ENCODE assay signal across 21 cellular contexts in the genomic region with DNA sequence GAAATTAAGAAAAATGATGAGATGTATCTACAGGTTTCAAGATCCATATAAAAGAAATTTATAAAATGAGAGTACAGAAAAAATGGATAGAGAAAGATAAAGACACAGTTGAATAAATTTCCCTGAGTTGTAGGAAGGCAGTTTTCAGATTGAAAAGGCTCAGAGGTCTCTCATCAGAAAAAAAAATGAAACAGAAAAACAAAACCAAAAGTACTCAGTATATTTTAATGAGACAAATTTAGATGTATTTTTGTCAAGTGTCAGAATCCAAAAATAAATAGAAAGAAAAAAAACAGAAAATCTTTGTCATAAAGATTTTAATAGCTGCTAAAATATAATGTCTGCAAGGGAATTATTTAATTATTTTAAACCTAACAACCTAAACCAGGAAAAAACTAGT.
DNase-seq lines count a peak whose midpoint lies in the region; ATAC-seq, FAIRE-seq and TF ChIP-seq lines count a peak whose summit lies in the region.
"Had no signal": no experiment of that assay in that cellular context is flagged by ENCODE, and none has a peak within 500 bp of the region (broad histone marks: within the 10 kb centered on the region; RNA-seq: fewer than 3 reads in every experiment).

No MANE protein-coding gene starts in this region.

- ATAC-seq in GM18502 (IDR thresholded peaks at IDR 0.05; ENCODE audit: poor library complexity, unreplicated experiment) (peak; percentile 60), GM19395 (IDR thresholded peaks at IDR 0.05; ENCODE audit: unreplicated experiment) (peak; percentile 65), HG02623 (IDR thresholded peaks at IDR 0.05; ENCODE audit: unreplicated experiment) (peak; percentile 64), HG03432 (IDR thresholded peaks at IDR 0.05; ENCODE audit: unreplicated experiment) (peak; percentile 78), GM19467 (IDR thresholded peaks at IDR 0.05; ENCODE audit: unreplicated experiment) (no peak)
- ATAC-seq: body of pancreas, left ventricle myocardium superior had no signal

- no peak overlapping the region for H3K4me3 Mint-ChIP-seq in CD14-positive monocyte
- no peak overlapping the region for H3K4me3 Mint-ChIP-seq in activated CD4-positive, alpha-beta T cell treated with anti-CD3 and anti-CD28 coated beads, Interleukin-2, amount 10 ng/mL, durations not matched to agents 24 days and 14 days
- H3K4me3 Mint-ChIP-seq: CD8-positive, alpha-beta memory T cell had no signal

- H3K27ac Mint-ChIP-seq in CD14-positive monocyte = no peak overlapping the region
- no peak overlapping the region for H3K27ac Mint-ChIP-seq in activated CD4-positive, alpha-beta T cell treated with anti-CD3 and anti-CD28 coated beads, Interleukin-2, amount 10 ng/mL, durations not matched to agents 24 days and 14 days
- H3K27ac Mint-ChIP-seq: CD8-positive, alpha-beta memory T cell had no signal

- H3K4me1 Mint-ChIP-seq in CD14-positive monocyte = no peaks in the 10 kb centered on the region
- H3K4me1 Mint-ChIP-seq in activated CD4-positive, alpha-beta T cell treated with anti-CD3 and anti-CD28 coated beads, Interleukin-2, amount 10 ng/mL, durations not matched to agents 24 days and 14 days = no peaks in the 10 kb centered on the region
- H3K4me1 Mint-ChIP-seq: CD8-positive, alpha-beta memory T cell had no signal

- intact Hi-C loops in CD14-positive monocyte (cut with micrococcal nuclease) = no loop called here
- intact Hi-C loops in activated CD4-positive, alpha-beta T cell treated with anti-CD3 and anti-CD28 coated beads, Interleukin-2, amount 10 ng/mL, durations not matched to agents 24 days and 14 days (cut with micrococcal nuclease) = no loop called here

- DNase-seq in CD14-positive monocyte (ENCODE audit: low spot score) (no peak), urothelium cell line (ENCODE audit: low spot score) (no peak)
- DNase-seq in activated CD4-positive, alpha-beta T cell treated with anti-CD3 and anti-CD28 coated beads, Interleukin-2, amount 10 ng/mL, durations not matched to agents 24 days and 14 days = no peak
- DNase-seq: ACHN; activated CD4-positive, CD25-positive, alpha-beta regulatory T cell; activated naive CD4-positive, alpha-beta T cell treated with anti-CD3 and anti-CD28 coated beads, Interleukin-2, amount 50 U/mL, for 16 hours; body of pancreas; CD8-positive, alpha-beta memory T cell; Karpas-422; left ventricle myocardium superior; NCI-H187; NCI-H69; RPMI8226; stimulated activated CD4-positive, alpha-beta T cell treated with anti-CD3 and anti-CD28 coated beads, Interleukin-12 subunit alpha, Interleukin-12 subunit beta, amount 100 ng/mL, for 4 hours; T-helper 1 cell had no signal

- TF ChIP-seq CTCF in CD14-positive monocyte (IDR thresholded peaks at IDR 0.05) = no peak

- no peaks in the 10 kb centered on the region for H3K36me3 Mint-ChIP-seq in CD14-positive monocyte
- no peaks in the 10 kb centered on the region for H3K36me3 Mint-ChIP-seq in activated CD4-positive, alpha-beta T cell treated with anti-CD3 and anti-CD28 coated beads, Interleukin-2, amount 10 ng/mL, durations not matched to agents 24 days and 14 days (ENCODE audit: low read depth)
- H3K36me3 Mint-ChIP-seq: CD8-positive, alpha-beta memory T cell had no signal

- FAIRE-seq in urothelium cell line (lab: Jason Lieb, UNC) = no peak

- no peaks in the 10 kb centered on the region for H3K9me3 Mint-ChIP-seq in CD14-positive monocyte
- H3K9me3 Mint-ChIP-seq in activated CD4-positive, alpha-beta T cell treated with anti-CD3 and anti-CD28 coated beads, Interleukin-2, amount 10 ng/mL, durations not matched to agents 24 days and 14 days = no peaks in the 10 kb centered on the region

- no peaks in the 10 kb centered on the region for H3K27me3 Mint-ChIP-seq in CD14-positive monocyte (ENCODE audit: low read depth in 3 of 3)
- no peaks in the 10 kb centered on the region for H3K27me3 Mint-ChIP-seq in activated CD4-positive, alpha-beta T cell treated with anti-CD3 and anti-CD28 coated beads, Interleukin-2, amount 10 ng/mL, durations not matched to agents 24 days and 14 days
- H3K27me3 Mint-ChIP-seq: CD8-positive, alpha-beta memory T cell; progenitor cell of endocrine pancreas had no signal
